Comparison of ENCODE assay signal across 13 cellular contexts in genomic region chr2:8376603-8377423, GRCh38.
DNase-seq lines count a peak whose midpoint lies in the region; ATAC-seq and TF ChIP-seq lines count a peak whose summit lies in the region.
"Had no signal": no experiment of that assay in that cellular context is flagged by ENCODE, and none has a peak within 500 bp of the region (broad histone marks: within the 10 kb centered on the region; RNA-seq: fewer than 3 reads in every experiment).

No MANE protein-coding gene starts in this region.

- no peaks in the 10 kb centered on the region for H4K20me1 ChIP-seq in OCI-LY3 (ENCODE audit: insufficient read depth, low read length)

- ATAC-seq in GM21526 (IDR thresholded peaks at IDR 0.05; ENCODE audit: low FRiP score, unreplicated experiment): no peak

- H3K27me3 ChIP-seq in OCI-LY3 (ENCODE audit: low read depth, low read length): no peaks in the 10 kb centered on the region
- H3K27me3 ChIP-seq: right atrium auricular region had no signal

- peaks cover 55% of the 10 kb centered on the region for H3K4me1 ChIP-seq in OCI-LY3 (ENCODE audit: low read length)
- H3K4me1 ChIP-seq: right atrium auricular region had no signal

- peak overlapping the region; percentile 94 for H3K27ac ChIP-seq in OCI-LY3 (ENCODE audit: low read length)
- H3K27ac ChIP-seq: right atrium auricular region had no signal

- DNase-seq in stimulated activated CD4-positive, alpha-beta T cell treated with anti-CD3 and anti-CD28 coated beads, Interleukin-4, amount 100 ng/mL, for 24 hours: peak; percentile 20
- no peak for DNase-seq in stimulated activated CD4-positive, alpha-beta T cell treated with anti-CD3 and anti-CD28 coated beads, Interleukin-4, amount 100 ng/mL, for 4 hours
- DNase-seq in astrocyte of the spinal cord (ENCODE audit: low read depth, low spot score) (peak; percentile 9), NCI-H2196 (lab: John Stamatoyannopoulos, UW; ENCODE audit: unreplicated experiment) (no peak)
- DNase-seq in activated CD4-positive, CD25-positive, alpha-beta regulatory T cell (lab: John Stamatoyannopoulos, UW): no peak
- DNase-seq: central memory CD4-positive, alpha-beta T cell; effector memory CD4-positive, alpha-beta T cell; NCI-H1105; NCI-H524 treated with DMSO at 0.1 percent for 48 hours; Right ventricle myocardium superior had no signal

- in situ Hi-C loops in astrocyte of the spinal cord (cut with HindIII; ENCODE audit: low sequenced_read_pairs): no loop called here

- peak overlapping the region; percentile 16; the same call in 1 of the 2 replicates for H3K4me3 ChIP-seq in OCI-LY3 (ENCODE audit: low read length)
- H3K4me3 ChIP-seq in astrocyte of the spinal cord (ENCODE audit: low read depth, low read length): no peak overlapping the region
- H3K4me3 ChIP-seq: right atrium auricular region had no signal

- H3K79me2 ChIP-seq in OCI-LY3 (ENCODE audit: low read length): no peaks in the 10 kb centered on the region

- TF ChIP-seq CTCF in OCI-LY3 (IDR thresholded peaks at IDR 0.05; ENCODE audit: low read depth, low read length): no peak
- no peak for TF ChIP-seq CTCF in astrocyte of the spinal cord (IDR thresholded peaks at IDR 0.05; ENCODE audit: low read depth, low read length)

- no peak overlapping the region; the same call in 1 of the 2 replicates for H2AFZ ChIP-seq in OCI-LY3 (ENCODE audit: low read depth, low read length)

- no peaks in the 10 kb centered on the region for H3K9me3 ChIP-seq in OCI-LY3 (ENCODE audit: insufficient read depth, low read length)
- H3K9me3 ChIP-seq: right atrium auricular region had no signal

- H3K36me3 ChIP-seq in OCI-LY3 (replicated peaks; ENCODE audit: low read depth, low read length): peaks cover 10% of the 10 kb centered on the region
- H3K36me3 ChIP-seq: right atrium auricular region had no signal

- peak overlapping the region; percentile 59; the same call in 1 of the 2 replicates for H3K9ac ChIP-seq in OCI-LY3 (ENCODE audit: low read length)

- peak overlapping the region; percentile 73 for H3K4me2 ChIP-seq in OCI-LY3 (ENCODE audit: low read length)

Comparison
In these comparisons a context has a peak if more than half of its experiments do, and no peak if none do; other contexts are left out.
1. DNase-seq: peak in stimulated activated CD4-positive, alpha-beta T cell treated with anti-CD3 and anti-CD28 coated beads, Interleukin-4, amount 100 ng/mL, for 24 hours (single experiment) and astrocyte of the spinal cord (single experiment); none in stimulated activated CD4-positive, alpha-beta T cell treated with anti-CD3 and anti-CD28 coated beads, Interleukin-4, amount 100 ng/mL, for 4 hours (0 of 2), activated CD4-positive, CD25-positive, alpha-beta regulatory T cell (0 of 4) and NCI-H2196 (single experiment).